In the genomic region with DNA sequence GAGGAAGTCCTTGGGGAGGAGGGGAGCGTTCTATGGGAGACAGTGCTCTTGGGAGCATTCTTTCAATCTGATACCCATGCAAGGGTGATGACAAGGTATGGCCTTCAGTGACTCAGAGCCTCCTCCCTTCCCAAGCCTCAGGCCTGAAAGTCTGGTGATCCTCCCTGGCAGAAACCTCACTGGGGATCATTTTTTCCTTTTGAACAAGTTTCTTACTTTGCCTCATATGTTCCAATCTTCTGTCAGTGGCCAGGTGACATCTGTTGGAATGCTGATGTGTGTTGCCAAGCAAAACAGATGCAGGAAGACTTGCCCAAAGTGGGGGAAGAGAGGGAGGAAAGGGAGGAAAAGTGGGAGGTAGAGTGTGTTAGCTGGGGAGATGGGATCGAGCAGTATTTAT, we compare ENCODE assay signal across 1 cellular context.
A peak's percentile ranks its signal among the peaks of the same experiment; 100 is the strongest.
TF ChIP-seq lines count a peak whose summit lies in the region.

No MANE protein-coding gene starts in this region.

TF ChIP-seq in HCT116, 20 proteins besides CTCF, POLR2A, EP300 and RAD21:
- TF ChIP-seq ZNF274 (IDR thresholded peaks at IDR 0.05; ENCODE audit: low read depth, low read length) (no peak), EGR1 (IDR thresholded peaks at IDR 0.05; ENCODE audit: low read depth) (no peak), SIN3A (IDR thresholded peaks at IDR 0.05; ENCODE audit: low read depth) (peak; percentile 53; the same call in 1 of the 2 replicates), SRF (IDR thresholded peaks at IDR 0.05; ENCODE audit: low read depth) (no peak), JUND (IDR thresholded peaks at IDR 0.05) (peak; percentile 63), EZH2phosphoT487 (IDR thresholded peaks at IDR 0.05; ENCODE audit: borderline replicate concordance) (no peak), FOSL1 (IDR thresholded peaks at IDR 0.05; ENCODE audit: low read depth) (peak; percentile 70), POLR2AphosphoS5 (IDR thresholded peaks at IDR 0.05; ENCODE audit: low read depth, low read length) (peak; percentile 47; the same call in 1 of the 2 replicates), YY1 (IDR thresholded peaks at IDR 0.05; ENCODE audit: extremely low read depth, insufficient replicate concordance, low read depth, low read length) (peak; percentile 40), CEBPB (IDR thresholded peaks at IDR 0.05; ENCODE audit: low read depth) (peak; percentile 52; the same call in 1 of the 2 replicates), EZH2 (IDR thresholded peaks at IDR 0.05) (no peak), TCF7L2 (IDR thresholded peaks at IDR 0.05; ENCODE audit: borderline replicate concordance, extremely low read depth, insufficient read depth, insufficient read length) (no peak), CBX3 (IDR thresholded peaks at IDR 0.05; ENCODE audit: low read depth) (peak; percentile 61; the same call in 1 of the 2 replicates), ELF1 (IDR thresholded peaks at IDR 0.05; ENCODE audit: borderline replicate concordance, low read depth) (no peak), SP1 (IDR thresholded peaks at IDR 0.05; ENCODE audit: low read depth) (peak; percentile 58), ZFX (IDR thresholded peaks at IDR 0.05) (no peak)
- TF ChIP-seq, protein P1, sequence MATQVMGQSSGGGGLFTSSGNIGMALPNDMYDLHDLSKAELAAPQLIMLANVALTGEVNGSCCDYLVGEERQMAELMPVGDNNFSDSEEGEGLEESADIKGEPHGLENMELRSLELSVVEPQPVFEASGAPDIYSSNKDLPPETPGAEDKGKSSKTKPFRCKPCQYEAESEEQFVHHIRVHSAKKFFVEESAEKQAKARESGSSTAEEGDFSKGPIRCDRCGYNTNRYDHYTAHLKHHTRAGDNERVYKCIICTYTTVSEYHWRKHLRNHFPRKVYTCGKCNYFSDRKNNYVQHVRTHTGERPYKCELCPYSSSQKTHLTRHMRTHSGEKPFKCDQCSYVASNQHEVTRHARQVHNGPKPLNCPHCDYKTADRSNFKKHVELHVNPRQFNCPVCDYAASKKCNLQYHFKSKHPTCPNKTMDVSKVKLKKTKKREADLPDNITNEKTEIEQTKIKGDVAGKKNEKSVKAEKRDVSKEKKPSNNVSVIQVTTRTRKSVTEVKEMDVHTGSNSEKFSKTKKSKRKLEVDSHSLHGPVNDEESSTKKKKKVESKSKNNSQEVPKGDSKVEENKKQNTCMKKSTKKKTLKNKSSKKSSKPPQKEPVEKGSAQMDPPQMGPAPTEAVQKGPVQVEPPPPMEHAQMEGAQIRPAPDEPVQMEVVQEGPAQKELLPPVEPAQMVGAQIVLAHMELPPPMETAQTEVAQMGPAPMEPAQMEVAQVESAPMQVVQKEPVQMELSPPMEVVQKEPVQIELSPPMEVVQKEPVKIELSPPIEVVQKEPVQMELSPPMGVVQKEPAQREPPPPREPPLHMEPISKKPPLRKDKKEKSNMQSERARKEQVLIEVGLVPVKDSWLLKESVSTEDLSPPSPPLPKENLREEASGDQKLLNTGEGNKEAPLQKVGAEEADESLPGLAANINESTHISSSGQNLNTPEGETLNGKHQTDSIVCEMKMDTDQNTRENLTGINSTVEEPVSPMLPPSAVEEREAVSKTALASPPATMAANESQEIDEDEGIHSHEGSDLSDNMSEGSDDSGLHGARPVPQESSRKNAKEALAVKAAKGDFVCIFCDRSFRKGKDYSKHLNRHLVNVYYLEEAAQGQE (IDR thresholded peaks at IDR 0.05; ENCODE audit: low read depth): no peak
- TF ChIP-seq, protein P2, sequence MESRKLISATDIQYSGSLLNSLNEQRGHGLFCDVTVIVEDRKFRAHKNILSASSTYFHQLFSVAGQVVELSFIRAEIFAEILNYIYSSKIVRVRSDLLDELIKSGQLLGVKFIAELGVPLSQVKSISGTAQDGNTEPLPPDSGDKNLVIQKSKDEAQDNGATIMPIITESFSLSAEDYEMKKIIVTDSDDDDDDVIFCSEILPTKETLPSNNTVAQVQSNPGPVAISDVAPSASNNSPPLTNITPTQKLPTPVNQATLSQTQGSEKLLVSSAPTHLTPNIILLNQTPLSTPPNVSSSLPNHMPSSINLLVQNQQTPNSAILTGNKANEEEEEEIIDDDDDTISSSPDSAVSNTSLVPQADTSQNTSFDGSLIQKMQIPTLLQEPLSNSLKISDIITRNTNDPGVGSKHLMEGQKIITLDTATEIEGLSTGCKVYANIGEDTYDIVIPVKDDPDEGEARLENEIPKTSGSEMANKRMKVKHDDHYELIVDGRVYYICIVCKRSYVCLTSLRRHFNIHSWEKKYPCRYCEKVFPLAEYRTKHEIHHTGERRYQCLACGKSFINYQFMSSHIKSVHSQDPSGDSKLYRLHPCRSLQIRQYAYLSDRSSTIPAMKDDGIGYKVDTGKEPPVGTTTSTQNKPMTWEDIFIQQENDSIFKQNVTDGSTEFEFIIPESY (IDR thresholded peaks at IDR 0.05; ENCODE audit: extremely low read depth, insufficient replicate concordance, low read length): no peak
- TF ChIP-seq, protein P3, sequence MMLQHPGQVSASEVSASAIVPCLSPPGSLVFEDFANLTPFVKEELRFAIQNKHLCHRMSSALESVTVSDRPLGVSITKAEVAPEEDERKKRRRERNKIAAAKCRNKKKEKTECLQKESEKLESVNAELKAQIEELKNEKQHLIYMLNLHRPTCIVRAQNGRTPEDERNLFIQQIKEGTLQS (IDR thresholded peaks at IDR 0.05): no peak
- TF ChIP-seq, protein P4, sequence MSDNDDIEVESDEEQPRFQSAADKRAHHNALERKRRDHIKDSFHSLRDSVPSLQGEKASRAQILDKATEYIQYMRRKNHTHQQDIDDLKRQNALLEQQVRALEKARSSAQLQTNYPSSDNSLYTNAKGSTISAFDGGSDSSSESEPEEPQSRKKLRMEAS (IDR thresholded peaks at IDR 0.05): peak; percentile 48
TF ChIP-seq in HCT116: peak in this region for 9.
